In genomic region chr9:124768778-124769350, GRCh38 we compare ENCODE assay signal across 9 cellular contexts. TPM values are rescaled to one million over a fixed set of nuclear protein-coding genes. Genes with fewer than 3 reads are reported as not detected.
DNase-seq lines count a peak whose midpoint lies in the region; ATAC-seq and TF ChIP-seq lines count a peak whose summit lies in the region.
"Had no signal": no experiment of that assay in that cellular context is flagged by ENCODE, and none has a peak within 500 bp of the region (broad histone marks: within the 10 kb centered on the region; RNA-seq: fewer than 3 reads in every experiment).

No MANE protein-coding gene starts in this region.

- intact Hi-C loops in activated CD4-positive, alpha-beta T cell treated with anti-CD3 and anti-CD28 coated beads, Interleukin-2, amount 10 ng/mL, durations not matched to agents 24 days and 14 days (cut with micrococcal nuclease), result no loop called here

- peak overlapping the region; percentile 93 for H3K4me3 ChIP-seq in RWPE2 (ENCODE audit: severe bottlenecking)
- peak overlapping the region; percentile 55 for H3K4me3 ChIP-seq in iPS-11a (ENCODE audit: low read depth, low read length)
- H3K4me3 ChIP-seq in rectal smooth muscle tissue (ENCODE audit: low read length), result peak overlapping the region; percentile 72

- H3K4me1 ChIP-seq in RWPE2 (ENCODE audit: insufficient read depth, poor library complexity, severe bottlenecking) (peaks cover 15% of the 10 kb centered on the region), rectal smooth muscle tissue (ENCODE audit: control insufficient read depth, insufficient read depth, low read length) (no peaks in the 10 kb centered on the region)

- no peak overlapping the region for H3K27ac Mint-ChIP-seq in activated CD4-positive, alpha-beta T cell treated with anti-CD3 and anti-CD28 coated beads, Interleukin-2, amount 10 ng/mL, durations not matched to agents 24 days and 14 days

- peaks cover 65% of the 10 kb centered on the region for H3K27me3 Mint-ChIP-seq in activated CD4-positive, alpha-beta T cell treated with anti-CD3 and anti-CD28 coated beads, Interleukin-2, amount 10 ng/mL, durations not matched to agents 24 days and 14 days

- H3K4me1 Mint-ChIP-seq in activated CD4-positive, alpha-beta T cell treated with anti-CD3 and anti-CD28 coated beads, Interleukin-2, amount 10 ng/mL, durations not matched to agents 24 days and 14 days, result peaks cover 34% of the 10 kb centered on the region

- H3K9ac ChIP-seq in rectal smooth muscle tissue (ENCODE audit: low read length), result no peak overlapping the region

- no peak for DNase-seq in activated CD4-positive, alpha-beta T cell treated with anti-CD3 and anti-CD28 coated beads, Interleukin-2, amount 10 ng/mL, durations not matched to agents 24 days and 14 days
- no peak for DNase-seq in activated CD4-positive, alpha-beta T cell treated with anti-CD3 and anti-CD28 coated beads for 1 hour
- DNase-seq in RWPE2 (ENCODE audit: low spot score), result no peak
- no peak for DNase-seq in stimulated activated CD4-positive, alpha-beta T cell treated with anti-CD3 and anti-CD28 coated beads, Interleukin-4, amount 100 ng/mL, for 1 hour
- DNase-seq: effector CD4-positive, alpha-beta T cell had no signal

- no peaks in the 10 kb centered on the region for H3K36me3 ChIP-seq in RWPE2 (ENCODE audit: low read depth)
- no peaks in the 10 kb centered on the region for H3K36me3 ChIP-seq in rectal smooth muscle tissue (ENCODE audit: control insufficient read depth, insufficient read depth, low read length)

- peak overlapping the region; percentile 91 for H3K4me3 Mint-ChIP-seq in activated CD4-positive, alpha-beta T cell treated with anti-CD3 and anti-CD28 coated beads, Interleukin-2, amount 10 ng/mL, durations not matched to agents 24 days and 14 days

- H3K27ac ChIP-seq in RWPE2 (ENCODE audit: poor library complexity, severe bottlenecking) (peak overlapping the region; percentile 41), rectal smooth muscle tissue (ENCODE audit: low read depth, low read length) (no peak overlapping the region)

- H3K9me3 ChIP-seq in RWPE2 (ENCODE audit: severe bottlenecking), result no peaks in the 10 kb centered on the region

- peaks cover 2% of the 10 kb centered on the region for H3K36me3 Mint-ChIP-seq in activated CD4-positive, alpha-beta T cell treated with anti-CD3 and anti-CD28 coated beads, Interleukin-2, amount 10 ng/mL, durations not matched to agents 24 days and 14 days (ENCODE audit: low read depth)

- H3K9me3 Mint-ChIP-seq in activated CD4-positive, alpha-beta T cell treated with anti-CD3 and anti-CD28 coated beads, Interleukin-2, amount 10 ng/mL, durations not matched to agents 24 days and 14 days, result no peaks in the 10 kb centered on the region

- no peak for TF ChIP-seq CTCF in RWPE2 (IDR thresholded peaks at IDR 0.05; ENCODE audit: poor library complexity, severe bottlenecking)

- H3K27me3 ChIP-seq in RWPE2 (ENCODE audit: insufficient read depth, poor library complexity, severe bottlenecking) (no peaks in the 10 kb centered on the region), rectal smooth muscle tissue (ENCODE audit: control insufficient read depth, insufficient read depth, low read length) (peaks cover 1% of the 10 kb centered on the region)

- ATAC-seq in RWPE2 (ENCODE audit: low read depth), result no peak
- no peak for ATAC-seq in HG02840 (IDR thresholded peaks at IDR 0.05; ENCODE audit: low FRiP score, unreplicated experiment)
- no peak for ATAC-seq in GM21825 (IDR thresholded peaks at IDR 0.05; ENCODE audit: unreplicated experiment)

RNA-seq across cellular contexts. Expression of gene NR6A1, which starts 2.2 kb away (rescaled TPM):
- 2.3 and 2.7 TPM in 2 replicates for total RNA-seq in activated CD4-positive, alpha-beta T cell treated with anti-CD3 and anti-CD28 coated beads, Interleukin-2, amount 10 ng/mL, durations not matched to agents 24 days and 14 days

RNA-seq across cellular contexts. Expression of gene OLFML2A, which starts 8.1 kb away (rescaled TPM):
- total RNA-seq in activated CD4-positive, alpha-beta T cell treated with anti-CD3 and anti-CD28 coated beads, Interleukin-2, amount 10 ng/mL, durations not matched to agents 24 days and 14 days, result not detected in 2 replicates
